Comparison of ENCODE assay signal across 18 cellular contexts in genomic region chr9:136537411-136537810, GRCh38. TPM values are rescaled to one million over a fixed set of nuclear protein-coding genes. Genes with fewer than 3 reads are reported as not detected.
DNase-seq lines count a peak whose midpoint lies in the region; ATAC-seq and TF ChIP-seq lines count a peak whose summit lies in the region.
"Had no signal": no experiment of that assay in that cellular context is flagged by ENCODE, and none has a peak within 500 bp of the region (broad histone marks: within the 10 kb centered on the region; RNA-seq: fewer than 3 reads in every experiment).

No MANE protein-coding gene starts in this region.

- H3K27ac ChIP-seq in ACC112 (ENCODE audit: low read depth, low read length): peak overlapping the region; percentile 13; the same call in 1 of the 2 replicates
- peak overlapping the region; percentile 5 for H3K27ac ChIP-seq in CD4-positive, CD25-positive, alpha-beta regulatory T cell (ENCODE audit: insufficient read depth, low read length, poor library complexity, severe bottlenecking)
- H3K27ac ChIP-seq: C4-2B had no signal

- no peak overlapping the region for H2AFZ ChIP-seq in ACC112 (ENCODE audit: low read length, unreplicated experiment)

- H3K36me3 Mint-ChIP-seq in CD4-positive, CD25-positive, alpha-beta regulatory T cell: no peaks in the 10 kb centered on the region
- H3K36me3 Mint-ChIP-seq in activated T-helper 1 cell treated with anti-CD3 and anti-CD28 coated beads, Interleukin-12 subunit alpha, Interleukin-12 subunit beta, Interleukin-2, Interleukin-4 antibody, amounts not matched to agents 30 ng/mL and 10 ng/mL and 1 ng/mL, durations not matched to agents 14 hours and 24 hours and 36 hours (ENCODE audit: low read depth): peaks cover 30% of the 10 kb centered on the region
- H3K36me3 Mint-ChIP-seq in naive thymus-derived CD8-positive, alpha-beta T cell: peaks cover 0 to 3% (median 0%) of the 10 kb centered on the region in 3 donors

- intact Hi-C loops in activated T-helper 1 cell treated with anti-CD3 and anti-CD28 coated beads, Interleukin-12 subunit alpha, Interleukin-12 subunit beta, Interleukin-2, Interleukin-4 antibody, amounts not matched to agents 30 ng/mL and 10 ng/mL and 1 ng/mL, durations not matched to agents 14 hours and 24 hours and 36 hours (cut with micrococcal nuclease): loop anchor here (5.0 kb wide), 1 partner anchor 345 kb away; no protein-coding TSS in a partner anchor
- intact Hi-C loops in lower leg skin (cut with DNase I; ENCODE audit: low total_unique reads): no loop called here

- H3K4me3 Mint-ChIP-seq in CD4-positive, CD25-positive, alpha-beta regulatory T cell: peak overlapping the region in 3 of 4 donors; percentile 43 to 62 (median 58)
- peak overlapping the region; percentile 37 for H3K4me3 Mint-ChIP-seq in activated T-helper 1 cell treated with anti-CD3 and anti-CD28 coated beads, Interleukin-12 subunit alpha, Interleukin-12 subunit beta, Interleukin-2, Interleukin-4 antibody, amounts not matched to agents 30 ng/mL and 10 ng/mL and 1 ng/mL, durations not matched to agents 14 hours and 24 hours and 36 hours
- H3K4me3 Mint-ChIP-seq in naive thymus-derived CD8-positive, alpha-beta T cell: peak overlapping the region in 9 of 10 donors; percentile 34 to 80 (median 54)
- H3K4me3 Mint-ChIP-seq: endodermal cell had no signal

- H3K27me3 ChIP-seq in ACC112 (ENCODE audit: insufficient read depth, low read length): no peaks in the 10 kb centered on the region
- no peaks in the 10 kb centered on the region for H3K27me3 ChIP-seq in CD4-positive, CD25-positive, alpha-beta regulatory T cell (ENCODE audit: control insufficient read depth, insufficient read depth, low read length)

- POLR2A ChIA-PET in naive thymus-derived CD8-positive, alpha-beta T cell (lab: Charles Lee): interaction anchor here (0.9 to 4.1 kb wide), 2 partner anchors 8 to 9 kb away, joined by 4 to 29 read pairs; partner anchors contain the start of gene NOTCH1

- H3K27ac Mint-ChIP-seq in CD4-positive, CD25-positive, alpha-beta regulatory T cell: peak overlapping the region in 1 of 3 donors; percentile 52
- peak overlapping the region; percentile 52 for H3K27ac Mint-ChIP-seq in activated T-helper 1 cell treated with anti-CD3 and anti-CD28 coated beads, Interleukin-12 subunit alpha, Interleukin-12 subunit beta, Interleukin-2, Interleukin-4 antibody, amounts not matched to agents 30 ng/mL and 10 ng/mL and 1 ng/mL, durations not matched to agents 14 hours and 24 hours and 36 hours
- H3K27ac Mint-ChIP-seq in naive thymus-derived CD8-positive, alpha-beta T cell: peak overlapping the region in 7 of 10 donors; percentile 52 to 90 (median 80)
- H3K27ac Mint-ChIP-seq: endodermal cell had no signal

- H3K4me1 ChIP-seq in ACC112 (ENCODE audit: control insufficient read depth, insufficient read depth, low read length, unreplicated experiment): peaks cover 7% of the 10 kb centered on the region
- peaks cover 90% of the 10 kb centered on the region for H3K4me1 ChIP-seq in CD4-positive, CD25-positive, alpha-beta regulatory T cell (ENCODE audit: control insufficient read depth, insufficient read depth, low read length, poor library complexity, severe bottlenecking)

- H3K79me2 ChIP-seq in ACC112 (ENCODE audit: control insufficient read depth, insufficient read depth, low read length, unreplicated experiment): peaks cover 5% of the 10 kb centered on the region

- ATAC-seq in CD4-positive, CD25-positive, alpha-beta regulatory T cell (ENCODE audit: low read depth in 2 of 2): no peak
- no peak for ATAC-seq in naive thymus-derived CD8-positive, alpha-beta T cell
- no peak for ATAC-seq in GM18505 (IDR thresholded peaks at IDR 0.05; ENCODE audit: unreplicated experiment)

- TF ChIP-seq CTCF in lower leg skin (IDR thresholded peaks at IDR 0.05): no peak

- WGBS in lower leg skin, 2 donors: 94% methylated on average over 7 of the region's 7 CpGs

- H3K9me3 ChIP-seq in CD4-positive, CD25-positive, alpha-beta regulatory T cell (ENCODE audit: control insufficient read depth in 2 of 2, low read length in 2 of 2): no peaks in the 10 kb centered on the region
- H3K9me3 ChIP-seq: thoracic aorta had no signal

- H3K27me3 Mint-ChIP-seq in CD4-positive, CD25-positive, alpha-beta regulatory T cell: no peaks in the 10 kb centered on the region
- H3K27me3 Mint-ChIP-seq in activated T-helper 1 cell treated with anti-CD3 and anti-CD28 coated beads, Interleukin-12 subunit alpha, Interleukin-12 subunit beta, Interleukin-2, Interleukin-4 antibody, amounts not matched to agents 30 ng/mL and 10 ng/mL and 1 ng/mL, durations not matched to agents 14 hours and 24 hours and 36 hours (ENCODE audit: insufficient read depth): no peaks in the 10 kb centered on the region
- no peaks in the 10 kb centered on the region for H3K27me3 Mint-ChIP-seq in naive thymus-derived CD8-positive, alpha-beta T cell

- DNase-seq in CD4-positive, CD25-positive, alpha-beta regulatory T cell: no peak
- no peak for DNase-seq in activated T-helper 1 cell treated with anti-CD3 and anti-CD28 coated beads, Interleukin-12 subunit alpha, Interleukin-12 subunit beta, Interleukin-2, Interleukin-4 antibody, amounts not matched to agents 30 ng/mL and 10 ng/mL and 1 ng/mL, durations not matched to agents 14 hours and 24 hours and 36 hours (ENCODE audit: low spot score)
- no peak for DNase-seq in naive thymus-derived CD8-positive, alpha-beta T cell
- DNase-seq in HK-2 (ENCODE audit: unreplicated experiment) (no peak), activated gamma-delta T cell treated with Interleukin-2 at 50 U/mL for 16 hours (no peak), lower leg skin (ENCODE audit: low spot score in 2 of 2) (no peak)
- DNase-seq: activated CD4-positive, alpha-beta T cell treated with anti-CD3 and anti-CD28 coated beads for 1 hour; activated T-cell treated with anti-CD3 and anti-CD28 coated beads, Interleukin-2, amount 50 U/mL, for 1 hour; aorta; endodermal cell; mesendoderm; NCI-H1105 treated with DMSO at 0.1 percent for 48 hours; SHP77; stimulated activated CD4-positive, alpha-beta T cell treated with anti-CD3 and anti-CD28 coated beads, Interleukin-4, amount 100 ng/mL, for 4 hours had no signal

- H3K4me3 ChIP-seq in ACC112 (ENCODE audit: low read depth, low read length) (no peak overlapping the region), lower leg skin (ENCODE audit: low read depth, poor library complexity, severe bottlenecking) (no peak overlapping the region)
- H3K4me3 ChIP-seq in CD4-positive, CD25-positive, alpha-beta regulatory T cell (ENCODE audit: low read depth, low read length): no peak overlapping the region
- H3K4me3 ChIP-seq: thoracic aorta had no signal

- TF ChIP-seq POLR2A in GM18505 (IDR thresholded peaks at IDR 0.05; ENCODE audit: borderline replicate concordance, extremely low read depth, insufficient read depth, insufficient read length) (no peak), lower leg skin (IDR thresholded peaks at IDR 0.05) (no peak)

- H3K4me1 Mint-ChIP-seq in CD4-positive, CD25-positive, alpha-beta regulatory T cell: peaks cover 0 to 80% (median 37%) of the 10 kb centered on the region in 4 donors
- peaks cover 50% of the 10 kb centered on the region for H3K4me1 Mint-ChIP-seq in activated T-helper 1 cell treated with anti-CD3 and anti-CD28 coated beads, Interleukin-12 subunit alpha, Interleukin-12 subunit beta, Interleukin-2, Interleukin-4 antibody, amounts not matched to agents 30 ng/mL and 10 ng/mL and 1 ng/mL, durations not matched to agents 14 hours and 24 hours and 36 hours (ENCODE audit: low read depth)
- peaks cover 23 to 76% (median 63%) of the 10 kb centered on the region in 4 donors for H3K4me1 Mint-ChIP-seq in naive thymus-derived CD8-positive, alpha-beta T cell
- H3K4me1 Mint-ChIP-seq: endodermal cell had no signal

- no peaks in the 10 kb centered on the region for H3K36me3 ChIP-seq in ACC112 (ENCODE audit: insufficient read depth, low read length)
- peaks cover 6% of the 10 kb centered on the region for H3K36me3 ChIP-seq in CD4-positive, CD25-positive, alpha-beta regulatory T cell (ENCODE audit: control insufficient read depth, insufficient read depth, low read length)

- no peaks in the 10 kb centered on the region for H3K9me3 Mint-ChIP-seq in CD4-positive, CD25-positive, alpha-beta regulatory T cell
- no peaks in the 10 kb centered on the region for H3K9me3 Mint-ChIP-seq in activated T-helper 1 cell treated with anti-CD3 and anti-CD28 coated beads, Interleukin-12 subunit alpha, Interleukin-12 subunit beta, Interleukin-2, Interleukin-4 antibody, amounts not matched to agents 30 ng/mL and 10 ng/mL and 1 ng/mL, durations not matched to agents 14 hours and 24 hours and 36 hours
- H3K9me3 Mint-ChIP-seq in naive thymus-derived CD8-positive, alpha-beta T cell: no peaks in the 10 kb centered on the region
- H3K9me3 Mint-ChIP-seq: endodermal cell had no signal

RNA-seq across cellular contexts. Expression of gene NOTCH1, which starts 8.4 kb away (rescaled TPM):
- 52.3 TPM for total RNA-seq in CD4-positive, CD25-positive, alpha-beta regulatory T cell
- 1 to 10 TPM; 1.2 to 1.7 (median 1.5) TPM for polyA plus RNA-seq in CD4-positive, CD25-positive, alpha-beta regulatory T cell
- total RNA-seq in activated T-helper 1 cell treated with anti-CD3 and anti-CD28 coated beads, Interleukin-12 subunit alpha, Interleukin-12 subunit beta, Interleukin-2, Interleukin-4 antibody, amounts not matched to agents 30 ng/mL and 10 ng/mL and 1 ng/mL, durations not matched to agents 14 hours and 24 hours and 36 hours: 115 and 121 TPM in 2 replicates
- total RNA-seq in naive thymus-derived CD8-positive, alpha-beta T cell: 10 to 100 TPM; 76.2 to 84.3 TPM
- 1 to 10 TPM; 1.3 to 5.9 (median 1.6) TPM for polyA plus RNA-seq in naive thymus-derived CD8-positive, alpha-beta T cell
- total RNA-seq in lower leg skin: 10 to 100 TPM; 79.7 to 95.3 (median 82.8) TPM

RNA-seq across cellular contexts. Expression of gene SEC16A, which starts 54.6 kb away (rescaled TPM):
- 74.4 TPM for total RNA-seq in CD4-positive, CD25-positive, alpha-beta regulatory T cell
- 10 to 100 TPM; 17.7 to 22.7 (median 21.1) TPM for polyA plus RNA-seq in CD4-positive, CD25-positive, alpha-beta regulatory T cell
- 87.3 and 88.5 TPM in 2 replicates for total RNA-seq in activated T-helper 1 cell treated with anti-CD3 and anti-CD28 coated beads, Interleukin-12 subunit alpha, Interleukin-12 subunit beta, Interleukin-2, Interleukin-4 antibody, amounts not matched to agents 30 ng/mL and 10 ng/mL and 1 ng/mL, durations not matched to agents 14 hours and 24 hours and 36 hours
- total RNA-seq in naive thymus-derived CD8-positive, alpha-beta T cell: 10 to 100 TPM; 83.4 to 84.8 TPM
- 10 to 100 TPM; 14.2 to 35.8 (median 26.2) TPM for polyA plus RNA-seq in naive thymus-derived CD8-positive, alpha-beta T cell
- 10 to 100 TPM; 58.4 to 77.8 (median 58.5) TPM for total RNA-seq in lower leg skin
